Comparison of ENCODE assay signal across 18 cellular contexts in the genomic region with DNA sequence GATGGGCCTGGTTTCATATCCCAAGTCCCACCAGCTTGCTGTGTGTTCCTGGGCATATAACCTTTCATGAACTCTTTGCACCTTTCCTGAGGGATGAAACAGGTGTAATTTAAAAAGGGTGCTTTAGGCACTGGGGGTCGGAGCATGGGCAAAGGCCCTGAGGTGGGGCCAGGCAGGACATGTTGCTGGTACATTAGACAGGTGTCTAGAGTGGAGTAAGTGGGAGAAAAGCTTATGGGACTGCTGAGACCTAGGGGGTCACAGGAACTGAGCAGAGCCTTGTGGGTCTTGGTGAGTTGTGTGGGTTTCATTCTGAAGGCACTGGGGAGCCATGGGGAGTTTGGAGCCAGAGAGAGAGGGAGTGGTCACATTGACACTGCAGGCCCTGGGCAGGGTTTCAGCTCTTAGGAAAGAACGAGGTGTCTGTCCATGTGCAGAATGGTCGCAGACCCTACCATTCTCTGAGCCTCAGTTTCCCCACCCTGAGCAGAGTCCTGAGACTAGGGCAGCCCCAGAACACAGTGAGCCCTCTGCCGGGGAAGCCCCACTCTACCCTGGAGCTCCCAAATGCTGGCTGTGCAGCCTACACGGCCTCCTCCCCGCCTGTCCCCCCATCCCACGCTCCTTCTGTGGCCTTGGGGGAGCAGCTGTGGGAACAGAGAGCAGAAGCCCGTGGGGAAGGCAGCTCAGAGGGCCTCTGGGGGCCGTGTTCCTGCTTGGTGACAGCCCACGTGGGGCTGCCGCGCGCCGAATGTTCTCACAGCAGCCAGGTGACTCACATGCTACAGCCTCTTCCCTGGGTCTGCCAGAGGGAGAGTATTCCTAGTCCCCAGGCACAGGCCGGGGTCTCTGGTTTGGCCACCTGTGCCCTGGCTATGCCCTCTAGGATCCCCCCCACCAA. TPM values are rescaled to one million over a fixed set of nuclear protein-coding genes. Genes with fewer than 3 reads are reported as not detected.
DNase-seq lines count a peak whose midpoint lies in the region; ATAC-seq and TF ChIP-seq lines count a peak whose summit lies in the region.
"Had no signal": no experiment of that assay in that cellular context is flagged by ENCODE, and none has a peak within 500 bp of the region (broad histone marks: within the 10 kb centered on the region; RNA-seq: fewer than 3 reads in every experiment).

No MANE protein-coding gene starts in this region.

- no peak overlapping the region for H3K9ac ChIP-seq in mammary epithelial cell (ENCODE audit: insufficient read depth, low read length)
- H3K9ac ChIP-seq: BLaER1 treated with 17β-estradiol and CSF1 and Interleukin-3, amounts not matched to agents 10 nM and 100 nM had no signal

- ATAC-seq in T-helper 17 cell (no peak), memory B cell (ENCODE audit: low read depth) (no peak)
- no peak for ATAC-seq in stimulated activated memory B cell treated with anti-CD40 and anti-IgM and Interleukin-4, amounts not matched to agents 10 μg/mL and 1 μg/mL and 100 μg/mL, for 72 hours

- dilution Hi-C loops in mammary epithelial cell (cut with HindIII; ENCODE audit: low sequenced_read_pairs) = no loop called here

- no peaks in the 10 kb centered on the region for H3K9me3 Mint-ChIP-seq in MCF 10A (ENCODE audit: unreplicated experiment)
- H3K9me3 Mint-ChIP-seq in memory B cell = no peaks in the 10 kb centered on the region
- no peaks in the 10 kb centered on the region for H3K9me3 Mint-ChIP-seq in stimulated activated memory B cell treated with anti-CD40 and anti-IgM and Interleukin-4, amounts not matched to agents 10 μg/mL and 1 μg/mL and 100 μg/mL, for 72 hours

- no peak overlapping the region for H2AFZ ChIP-seq in mammary epithelial cell (ENCODE audit: low read depth, low read length)

- H3K9me3 ChIP-seq in mammary epithelial cell (replicated peaks; ENCODE audit: insufficient read depth, low read length) (no peaks in the 10 kb centered on the region), T-helper 17 cell (ENCODE audit: control insufficient read depth, low read length, poor library complexity, severe bottlenecking) (no peaks in the 10 kb centered on the region), MG63 (no peaks in the 10 kb centered on the region)
- H3K9me3 ChIP-seq: BLaER1 treated with 17β-estradiol and CSF1 and Interleukin-3, amounts not matched to agents 10 nM and 100 nM; SJSA1 had no signal

- peaks cover 7% of the 10 kb centered on the region for H3K79me2 ChIP-seq in mammary epithelial cell (ENCODE audit: insufficient read depth, low read length)

- peaks cover 2% of the 10 kb centered on the region for H3K36me3 ChIP-seq in mammary epithelial cell (ENCODE audit: insufficient read depth, low read length)
- peaks cover 5% of the 10 kb centered on the region for H3K36me3 ChIP-seq in MG63
- H3K36me3 ChIP-seq: SJSA1 had no signal

- no TSS peak for BruUV-seq in mammary epithelial cell (replicated peaks; lab: Mats Ljungman, UMichigan)
- no TSS peak for BruUV-seq in MCF 10A (replicated peaks; lab: Mats Ljungman, UMichigan)

- DNase-seq in mammary epithelial cell (peak; percentile 35), MCF 10A (ENCODE audit: unreplicated experiment) (no peak), T-helper 17 cell (no peak), memory B cell (ENCODE audit: low spot score in 2 of 2) (no peak), AG08395 (ENCODE audit: low spot score) (no peak), C1 segment of cervical spinal cord (lab: John Stamatoyannopoulos, UW) (no peak), MG63 (no peak)
- DNase-seq: DND-41, HCEC 1CT, NCI-H1436, NCI-H2029 treated with DMSO at 0.1 percent for 48 hours, NCI-H2171 treated with DMSO at 0.1 percent for 48 hours, NCI-H774 had no signal

- TF ChIP-seq CTCF in mammary epithelial cell (conservative IDR thresholded peaks at IDR 0.05 in 1 of 2, IDR thresholded peaks at IDR 0.05 in 1 of 2; ENCODE audit: extremely low read depth in 1 of 2, insufficient read depth in 1 of 2, low read depth in 1 of 2, low read length in 2 of 2) = no peak
- TF ChIP-seq CTCF in MCF 10A (IDR thresholded peaks at IDR 0.05; ENCODE audit: unreplicated experiment) = no peak

- POLR2A ChIA-PET in MCF 10A (lab: Yijun Ruan, JAX) = interaction anchor here (0.5 kb wide), 1 partner anchor 12 kb away, joined by 3 read pairs; no protein-coding TSS in a partner anchor

- no peak overlapping the region for H3K4me2 ChIP-seq in mammary epithelial cell (ENCODE audit: insufficient read depth, low read depth, low read length)

- WGBS in mammary epithelial cell (ENCODE audit: low coverage, missing lambda C conversion rate) = 45% methylated on average over 14 of the region's 15 CpGs

- H3K4me1 Mint-ChIP-seq in MCF 10A (ENCODE audit: insufficient read depth, unreplicated experiment) (peaks cover 17% of the 10 kb centered on the region), T-helper 17 cell (peaks cover 8% of the 10 kb centered on the region), memory B cell (peaks cover 23% of the 10 kb centered on the region)
- peaks cover 39% of the 10 kb centered on the region for H3K4me1 Mint-ChIP-seq in stimulated activated memory B cell treated with anti-CD40 and anti-IgM and Interleukin-4, amounts not matched to agents 10 μg/mL and 1 μg/mL and 100 μg/mL, for 72 hours

- peaks cover 23% of the 10 kb centered on the region for H3K4me1 ChIP-seq in mammary epithelial cell (ENCODE audit: insufficient read depth, low read length)
- H3K4me1 ChIP-seq: SJSA1 had no signal

- H3K4me3 Mint-ChIP-seq in MCF 10A (ENCODE audit: unreplicated experiment) (no peak overlapping the region), T-helper 17 cell (no peak overlapping the region), memory B cell (no peak overlapping the region)
- H3K4me3 Mint-ChIP-seq in stimulated activated memory B cell treated with anti-CD40 and anti-IgM and Interleukin-4, amounts not matched to agents 10 μg/mL and 1 μg/mL and 100 μg/mL, for 72 hours = no peak overlapping the region

- no peak overlapping the region for H3K27ac ChIP-seq in mammary epithelial cell (ENCODE audit: insufficient read depth, low read depth, low read length)
- H3K27ac ChIP-seq: 22Rv1; BLaER1 treated with 17β-estradiol and CSF1 and Interleukin-3, amounts not matched to agents 10 nM and 100 nM; SJSA1 had no signal

- no peaks in the 10 kb centered on the region for H3K27me3 ChIP-seq in mammary epithelial cell (ENCODE audit: insufficient read depth, low read length)
- no peaks in the 10 kb centered on the region for H3K27me3 ChIP-seq in MG63
- H3K27me3 ChIP-seq: BLaER1 treated with 17β-estradiol and CSF1 and Interleukin-3, amounts not matched to agents 10 nM and 100 nM; SJSA1 had no signal

- H3K4me3 ChIP-seq in mammary epithelial cell (replicated peaks in 1 of 3; ENCODE audit: insufficient read depth in 1 of 3, low read depth in 2 of 3, low read length in 3 of 3) (no peak overlapping the region), MG63 (no peak overlapping the region)
- H3K4me3 ChIP-seq: BLaER1 treated with 17β-estradiol and CSF1 and Interleukin-3, amounts not matched to agents 10 nM and 100 nM; SJSA1 had no signal

- no peaks in the 10 kb centered on the region for H4K20me1 ChIP-seq in mammary epithelial cell (ENCODE audit: insufficient read depth, low read length)
- H4K20me1 ChIP-seq: BLaER1 treated with 17β-estradiol and CSF1 and Interleukin-3, amounts not matched to agents 10 nM and 100 nM had no signal

- intact Hi-C loops in mammary epithelial cell (cut with micrococcal nuclease) (no loop called here), MCF 10A (cut with micrococcal nuclease) (no loop called here)

- in situ Hi-C loops in mammary epithelial cell (cut with MboI; ENCODE audit: low sequenced_read_pairs in 2 of 2) = no loop called here

- CTCF ChIA-PET in mammary epithelial cell (lab: Charles Lee; ENCODE audit: low non-redundant PET) = no interaction called here
- CTCF ChIA-PET in MCF 10A (lab: Yijun Ruan, JAX) = interaction anchor here (0.7 kb wide), 2 partner anchors 197 to 767 kb away, joined by 3 read pairs; no protein-coding TSS in a partner anchor

- H3K36me3 Mint-ChIP-seq in MCF 10A (ENCODE audit: insufficient read depth, unreplicated experiment) = peaks cover 6% of the 10 kb centered on the region
- no peaks in the 10 kb centered on the region for H3K36me3 Mint-ChIP-seq in T-helper 17 cell (ENCODE audit: low read depth)
- H3K36me3 Mint-ChIP-seq in memory B cell = no peaks in the 10 kb centered on the region
- no peaks in the 10 kb centered on the region for H3K36me3 Mint-ChIP-seq in stimulated activated memory B cell treated with anti-CD40 and anti-IgM and Interleukin-4, amounts not matched to agents 10 μg/mL and 1 μg/mL and 100 μg/mL, for 72 hours

- H3K27me3 Mint-ChIP-seq in MCF 10A (ENCODE audit: insufficient read depth, unreplicated experiment) = no peaks in the 10 kb centered on the region
- H3K27me3 Mint-ChIP-seq in T-helper 17 cell = no peaks in the 10 kb centered on the region
- peaks cover 1% of the 10 kb centered on the region for H3K27me3 Mint-ChIP-seq in memory B cell
- H3K27me3 Mint-ChIP-seq in stimulated activated memory B cell treated with anti-CD40 and anti-IgM and Interleukin-4, amounts not matched to agents 10 μg/mL and 1 μg/mL and 100 μg/mL, for 72 hours = no peaks in the 10 kb centered on the region

- H3K27ac Mint-ChIP-seq in MCF 10A (ENCODE audit: low read depth, unreplicated experiment) (no peak overlapping the region), T-helper 17 cell (peak overlapping the region; percentile 67), memory B cell (peak overlapping the region; percentile 69)
- H3K27ac Mint-ChIP-seq in stimulated activated memory B cell treated with anti-CD40 and anti-IgM and Interleukin-4, amounts not matched to agents 10 μg/mL and 1 μg/mL and 100 μg/mL, for 72 hours = peak overlapping the region; percentile 60

RNA-seq across cellular contexts. Expression of a gene that starts 7.3 kb away (rescaled TPM):
- total RNA-seq in mammary epithelial cell (100 to 1,000 TPM; 114 to 138 TPM), MCF 10A (2022) (57.9 and 58.9 TPM in 2 replicates), T-helper 17 cell (1 to 10 TPM; 3.3 to 4.7 TPM)
- polyA plus RNA-seq in mammary epithelial cell = 110 TPM
- 18.1 TPM for polyA minus RNA-seq in mammary epithelial cell
- total RNA-seq in MG63 (2014; rRNA removed; shearing (Covaris generic); ENCODE audit: low replicate concordance) = 137 and 145 TPM in 2 replicates

RNA-seq across cellular contexts. Expression of a gene that starts 28.8 kb away (rescaled TPM):
- 10 to 100 TPM; 44.2 to 47.7 TPM for total RNA-seq in mammary epithelial cell
- polyA plus RNA-seq in mammary epithelial cell = 44.4 TPM
- polyA minus RNA-seq in mammary epithelial cell = 27.9 TPM
- total RNA-seq in MCF 10A (2022) = 87.7 and 98.8 TPM in 2 replicates
- 10 to 100 TPM; 45.2 to 49.1 TPM for total RNA-seq in T-helper 17 cell
- 142 and 214 TPM in 2 replicates for total RNA-seq in MG63 (2014; rRNA removed; shearing (Covaris generic); ENCODE audit: low replicate concordance)

RNA-seq across cellular contexts. Expression of a gene that starts 29.1 kb away (rescaled TPM):
- total RNA-seq in mammary epithelial cell (100 to 1,000 TPM; 180 to 226 TPM), MCF 10A (2022) (310 and 456 TPM in 2 replicates), T-helper 17 cell (100 to 1,000 TPM; 166 to 185 TPM)
- polyA plus RNA-seq in mammary epithelial cell = 248 TPM
- polyA minus RNA-seq in mammary epithelial cell = 75.2 TPM
- total RNA-seq in MG63 (2014; rRNA removed; shearing (Covaris generic); ENCODE audit: low replicate concordance) = 528 and 780 TPM in 2 replicates

RNA-seq across cellular contexts. Expression of a gene that starts 52.4 kb away (rescaled TPM):
- total RNA-seq in mammary epithelial cell = 1 to 10 TPM in 1 of 2 donors, under 1 TPM in 1; 0.33 to 1.4 TPM
- polyA plus RNA-seq in mammary epithelial cell = 0.65 TPM
- polyA minus RNA-seq in mammary epithelial cell = not detected
- not detected in 2 replicates for total RNA-seq in MCF 10A (2022)
- not detected for total RNA-seq in T-helper 17 cell
- 8.4 and 9.9 TPM in 2 replicates for total RNA-seq in MG63 (2014; rRNA removed; shearing (Covaris generic); ENCODE audit: low replicate concordance)
- total RNA-seq: SJSA1 had no signal
- polyA plus RNA-seq: IgD-negative memory B cell had no signal

Comparison
In these comparisons a context has a peak if more than half of its experiments do, and no peak if none do; other contexts are left out.
1. RNA of a gene that starts 7.3 kb away (total RNA-seq): 137 to 145 TPM in MG63, 114 to 138 TPM in mammary epithelial cell and 57.9 to 58.9 TPM in MCF 10A; 3.3 to 4.7 TPM in T-helper 17 cell; every median in the first group is over 10 times any median in the second.